In the genomic region with DNA sequence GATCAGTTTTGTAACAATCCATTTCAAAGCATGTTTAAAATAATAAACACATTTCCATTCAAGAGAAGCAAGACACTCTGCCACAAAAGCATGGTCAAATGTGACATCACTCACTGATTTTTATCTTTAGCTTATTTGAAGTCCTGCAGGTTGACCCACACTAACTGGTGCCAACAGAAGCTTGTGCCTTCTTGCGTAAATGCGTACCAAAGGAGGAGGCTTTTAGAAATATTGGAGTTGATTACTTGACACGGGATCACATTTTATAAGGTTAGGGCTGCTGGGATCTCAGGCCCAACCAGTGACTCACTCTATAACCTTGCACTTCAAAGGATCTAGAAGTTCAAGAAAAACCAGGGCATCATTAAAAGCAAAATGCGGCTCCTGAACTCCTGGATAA, we compare ENCODE assay signal across 16 cellular contexts.
DNase-seq lines count a peak whose midpoint lies in the region; ATAC-seq and TF ChIP-seq lines count a peak whose summit lies in the region.
"Had no signal": no experiment of that assay in that cellular context is flagged by ENCODE, and none has a peak within 500 bp of the region (broad histone marks: within the 10 kb centered on the region; RNA-seq: fewer than 3 reads in every experiment).

No MANE protein-coding gene starts in this region.

- H3K36me3 Mint-ChIP-seq in CD8-positive, alpha-beta T cell, result no peaks in the 10 kb centered on the region
- H3K36me3 Mint-ChIP-seq: CD8-positive, alpha-beta memory T cell had no signal

- peak overlapping the region in 3 of 4 donors; percentile 18 to 52 (median 31) for H3K27ac ChIP-seq in transverse colon
- H3K27ac ChIP-seq in CD8-positive, alpha-beta T cell (ENCODE audit: low read depth, low read length), result no peak overlapping the region
- H3K27ac ChIP-seq: BLaER1 treated with 17β-estradiol and CSF1 and Interleukin-3, amounts not matched to agents 10 nM and 100 nM had no signal

- TF ChIP-seq CTCF in epithelial cell of esophagus (IDR thresholded peaks at IDR 0.05; ENCODE audit: insufficient read depth, low read depth, low read length, missing control alignments), result no peak
- TF ChIP-seq CTCF in transverse colon (IDR thresholded peaks at IDR 0.05), result no peak
- no peak for TF ChIP-seq CTCF in CD8-positive, alpha-beta T cell (IDR thresholded peaks at IDR 0.05)

- TF ChIP-seq POLR2A in transverse colon (IDR thresholded peaks at IDR 0.05), result no peak

- CTCF ChIA-PET in CD8-positive, alpha-beta T cell (lab: Charles Lee), result no interaction called here

- H3K4me1 ChIP-seq in transverse colon, result no peaks in the 10 kb centered on the region
- no peaks in the 10 kb centered on the region for H3K4me1 ChIP-seq in CD8-positive, alpha-beta T cell (ENCODE audit: insufficient read depth, low read length)
- H3K4me1 ChIP-seq: BLaER1 treated with 17β-estradiol and CSF1 and Interleukin-3, amounts not matched to agents 10 nM and 100 nM had no signal

- no peaks in the 10 kb centered on the region for H3K27me3 ChIP-seq in transverse colon
- H3K27me3 ChIP-seq in CD8-positive, alpha-beta T cell (ENCODE audit: insufficient read depth, low read length), result no peaks in the 10 kb centered on the region
- H3K27me3 ChIP-seq: BLaER1 treated with 17β-estradiol and CSF1 and Interleukin-3, amounts not matched to agents 10 nM and 100 nM had no signal

- peak; percentile 1 for DNase-seq in EH (ENCODE audit: low read depth)
- DNase-seq in LoVo (ENCODE audit: low spot score), result peak; percentile 74
- DNase-seq in epithelial cell of esophagus (ENCODE audit: low read depth), result peak; percentile 14
- no peak for DNase-seq in transverse colon
- no peak for DNase-seq in CD8-positive, alpha-beta T cell
- DNase-seq: CD8-positive, alpha-beta memory T cell; COR-L47; DMS 273 treated with DMSO at 0.1 percent for 48 hours; DMS53; DND-41; GOT3; H7; IMR-90 had no signal

- no peak overlapping the region for H3K4me3 Mint-ChIP-seq in CD8-positive, alpha-beta T cell
- H3K4me3 Mint-ChIP-seq: B cell; CD8-positive, alpha-beta memory T cell had no signal

- H3K4me3 ChIP-seq in epithelial cell of esophagus (ENCODE audit: low read length), result no peak overlapping the region
- H3K4me3 ChIP-seq in transverse colon, result no peak overlapping the region
- no peak overlapping the region for H3K4me3 ChIP-seq in CD8-positive, alpha-beta T cell (ENCODE audit: low read depth, low read length)
- H3K4me3 ChIP-seq: BLaER1 treated with 17β-estradiol and CSF1 and Interleukin-3, amounts not matched to agents 10 nM and 100 nM had no signal

- peaks cover 2% of the 10 kb centered on the region for H3K27me3 Mint-ChIP-seq in CD8-positive, alpha-beta T cell (ENCODE audit: low read depth)
- H3K27me3 Mint-ChIP-seq: B cell; CD8-positive, alpha-beta memory T cell had no signal

- no peak for ATAC-seq in CD8-positive, alpha-beta T cell
- ATAC-seq in GM21528 (IDR thresholded peaks at IDR 0.05; ENCODE audit: low FRiP score, unreplicated experiment), result no peak

- in situ Hi-C loops in transverse colon (cut with MboI; ENCODE audit: low pct_ligation_motif_present in 1 of 4, low pct_unique_long_range_greater_than_20kb in 1 of 4, low sequenced_read_pairs in 3 of 4), result no loop called here

- POLR2A ChIA-PET in CD8-positive, alpha-beta T cell (lab: Charles Lee), result no interaction called here

- H3K9me3 ChIP-seq in transverse colon, result no peaks in the 10 kb centered on the region
- no peaks in the 10 kb centered on the region for H3K9me3 ChIP-seq in CD8-positive, alpha-beta T cell (ENCODE audit: low read length)
- H3K9me3 ChIP-seq: BLaER1 treated with 17β-estradiol and CSF1 and Interleukin-3, amounts not matched to agents 10 nM and 100 nM had no signal

- no peaks in the 10 kb centered on the region for H3K4me1 Mint-ChIP-seq in CD8-positive, alpha-beta T cell (ENCODE audit: low read depth)
- H3K4me1 Mint-ChIP-seq: B cell; CD8-positive, alpha-beta memory T cell had no signal

- no peaks in the 10 kb centered on the region for H3K36me3 ChIP-seq in transverse colon
- H3K36me3 ChIP-seq in CD8-positive, alpha-beta T cell (ENCODE audit: insufficient read depth, low read length), result no peaks in the 10 kb centered on the region
- H3K36me3 ChIP-seq: BLaER1 treated with 17β-estradiol and CSF1 and Interleukin-3, amounts not matched to agents 10 nM and 100 nM had no signal

- H3K27ac Mint-ChIP-seq in CD8-positive, alpha-beta T cell, result no peak overlapping the region
- H3K27ac Mint-ChIP-seq: B cell; CD8-positive, alpha-beta memory T cell had no signal

- WGBS in transverse colon (ENCODE audit: low coverage in 1 of 2), 2 donors, result 51 to 60% methylated on average over 4 of the region's 4 CpGs

- no peaks in the 10 kb centered on the region for H3K9me3 Mint-ChIP-seq in CD8-positive, alpha-beta T cell

- intact Hi-C loops in transverse colon (cut with DNase I; ENCODE audit: low total_unique reads), result no loop called here
- intact Hi-C loops in CD8-positive, alpha-beta T cell (cut with DNase I, micrococcal nuclease), result no loop called here

- no peak for TF ChIP-seq EP300 in transverse colon (IDR thresholded peaks at IDR 0.05; ENCODE audit: low read depth)

Comparison
In these comparisons a context has a peak if more than half of its experiments do, and no peak if none do; other contexts are left out.
1. DNase-seq: peak in EH (single experiment), LoVo (single experiment) and epithelial cell of esophagus (single experiment); none in transverse colon (single experiment) and CD8-positive, alpha-beta T cell (0 of 7).